In genomic region chr4:89284828-89285227, GRCh38 we compare ENCODE assay signal across 11 cellular contexts.
DNase-seq lines count a peak whose midpoint lies in the region; ATAC-seq and TF ChIP-seq lines count a peak whose summit lies in the region.
"Had no signal": no experiment of that assay in that cellular context is flagged by ENCODE, and none has a peak within 500 bp of the region (broad histone marks: within the 10 kb centered on the region; RNA-seq: fewer than 3 reads in every experiment).

No MANE protein-coding gene starts in this region.

- H3K9me3 Mint-ChIP-seq in activated naive CD4-positive, alpha-beta T cell treated with anti-CD3 and anti-CD28 coated beads, Interleukin-2, amount 10 ng/mL, durations not matched to agents 7 days and 5 days, result peaks cover 9% of the 10 kb centered on the region
- no peaks in the 10 kb centered on the region for H3K9me3 Mint-ChIP-seq in dendritic cell treated with granulocyte-macrophage colony-stimulating factor and Interleukin-4, amounts not matched to agents 40 ng/mL and 50 ng/mL, for 4 days
- H3K9me3 Mint-ChIP-seq in stimulated activated memory B cell treated with anti-CD40 and anti-IgM and Interleukin-4, amounts not matched to agents 10 μg/mL and 1 μg/mL and 100 μg/mL, for 72 hours, result no peaks in the 10 kb centered on the region

- peaks cover 42% of the 10 kb centered on the region for H3K36me3 Mint-ChIP-seq in activated naive CD4-positive, alpha-beta T cell treated with anti-CD3 and anti-CD28 coated beads, Interleukin-2, amount 10 ng/mL, durations not matched to agents 7 days and 5 days
- H3K36me3 Mint-ChIP-seq in dendritic cell treated with granulocyte-macrophage colony-stimulating factor and Interleukin-4, amounts not matched to agents 40 ng/mL and 50 ng/mL, for 4 days (ENCODE audit: low read depth), result no peaks in the 10 kb centered on the region
- no peaks in the 10 kb centered on the region for H3K36me3 Mint-ChIP-seq in stimulated activated memory B cell treated with anti-CD40 and anti-IgM and Interleukin-4, amounts not matched to agents 10 μg/mL and 1 μg/mL and 100 μg/mL, for 72 hours

- peak; percentile 56 for ATAC-seq in stimulated activated memory B cell treated with anti-CD40 and anti-IgM and Interleukin-4, amounts not matched to agents 10 μg/mL and 1 μg/mL and 100 μg/mL, for 72 hours
- ATAC-seq in HG02588 (IDR thresholded peaks at IDR 0.05; ENCODE audit: unreplicated experiment) (no peak), GM18505 (IDR thresholded peaks at IDR 0.05; ENCODE audit: unreplicated experiment) (no peak), HG02759 (IDR thresholded peaks at IDR 0.05; ENCODE audit: unreplicated experiment) (no peak)

- DNase-seq in activated naive CD4-positive, alpha-beta T cell treated with anti-CD3 and anti-CD28 coated beads, Interleukin-2, amount 10 ng/mL, durations not matched to agents 7 days and 5 days, result peak; percentile 22
- no peak for DNase-seq in activated naive CD4-positive, alpha-beta T cell (lab: John Stamatoyannopoulos, UW)
- peak; percentile 3 for DNase-seq in OCI-M2 (lab: John Stamatoyannopoulos, UW; ENCODE audit: unreplicated experiment)
- DNase-seq: BE2C, hypothalamus, SHP77 had no signal

- H3K27ac Mint-ChIP-seq in activated naive CD4-positive, alpha-beta T cell treated with anti-CD3 and anti-CD28 coated beads, Interleukin-2, amount 10 ng/mL, durations not matched to agents 7 days and 5 days, result peak overlapping the region; percentile 83
- peak overlapping the region; percentile 92 for H3K27ac Mint-ChIP-seq in dendritic cell treated with granulocyte-macrophage colony-stimulating factor and Interleukin-4, amounts not matched to agents 40 ng/mL and 50 ng/mL, for 4 days
- H3K27ac Mint-ChIP-seq in stimulated activated memory B cell treated with anti-CD40 and anti-IgM and Interleukin-4, amounts not matched to agents 10 μg/mL and 1 μg/mL and 100 μg/mL, for 72 hours, result no peak overlapping the region

- intact Hi-C loops in dendritic cell treated with granulocyte-macrophage colony-stimulating factor and Interleukin-4, amounts not matched to agents 40 ng/mL and 50 ng/mL, for 4 days (cut with micrococcal nuclease), result no loop called here

- no peak for TF ChIP-seq POLR2A in GM18505 (IDR thresholded peaks at IDR 0.05; ENCODE audit: borderline replicate concordance, extremely low read depth, insufficient read depth, insufficient read length)

- CTCF ChIA-PET in activated naive CD4-positive, alpha-beta T cell treated with anti-CD3 and anti-CD28 coated beads, Interleukin-2, amount 10 ng/mL, durations not matched to agents 7 days and 5 days (lab: Charles Lee), result interaction anchor here (1.2 kb wide), 2 partner anchors 30 to 114 kb away, joined by 3 to 5 read pairs; no protein-coding TSS in a partner anchor

- H3K27me3 Mint-ChIP-seq in activated naive CD4-positive, alpha-beta T cell treated with anti-CD3 and anti-CD28 coated beads, Interleukin-2, amount 10 ng/mL, durations not matched to agents 7 days and 5 days, result no peaks in the 10 kb centered on the region
- no peaks in the 10 kb centered on the region for H3K27me3 Mint-ChIP-seq in dendritic cell treated with granulocyte-macrophage colony-stimulating factor and Interleukin-4, amounts not matched to agents 40 ng/mL and 50 ng/mL, for 4 days
- H3K27me3 Mint-ChIP-seq in stimulated activated memory B cell treated with anti-CD40 and anti-IgM and Interleukin-4, amounts not matched to agents 10 μg/mL and 1 μg/mL and 100 μg/mL, for 72 hours, result no peaks in the 10 kb centered on the region

- H3K4me3 Mint-ChIP-seq in activated naive CD4-positive, alpha-beta T cell treated with anti-CD3 and anti-CD28 coated beads, Interleukin-2, amount 10 ng/mL, durations not matched to agents 7 days and 5 days, result no peak overlapping the region
- H3K4me3 Mint-ChIP-seq in dendritic cell treated with granulocyte-macrophage colony-stimulating factor and Interleukin-4, amounts not matched to agents 40 ng/mL and 50 ng/mL, for 4 days, result peak overlapping the region; percentile 52
- H3K4me3 Mint-ChIP-seq in stimulated activated memory B cell treated with anti-CD40 and anti-IgM and Interleukin-4, amounts not matched to agents 10 μg/mL and 1 μg/mL and 100 μg/mL, for 72 hours, result no peak overlapping the region

- peaks cover 78% of the 10 kb centered on the region for H3K4me1 Mint-ChIP-seq in activated naive CD4-positive, alpha-beta T cell treated with anti-CD3 and anti-CD28 coated beads, Interleukin-2, amount 10 ng/mL, durations not matched to agents 7 days and 5 days
- peaks cover 42% of the 10 kb centered on the region for H3K4me1 Mint-ChIP-seq in dendritic cell treated with granulocyte-macrophage colony-stimulating factor and Interleukin-4, amounts not matched to agents 40 ng/mL and 50 ng/mL, for 4 days (ENCODE audit: low read depth)
- H3K4me1 Mint-ChIP-seq in stimulated activated memory B cell treated with anti-CD40 and anti-IgM and Interleukin-4, amounts not matched to agents 10 μg/mL and 1 μg/mL and 100 μg/mL, for 72 hours, result peaks cover 27% of the 10 kb centered on the region

Comparison
In these comparisons a context has a peak if more than half of its experiments do, and no peak if none do; other contexts are left out.
1. DNase-seq: peak in activated naive CD4-positive, alpha-beta T cell treated with anti-CD3 and anti-CD28 coated beads, Interleukin-2, amount 10 ng/mL, durations not matched to agents 7 days and 5 days (single experiment) and OCI-M2 (single experiment); none in activated naive CD4-positive, alpha-beta T cell (0 of 4).